Comparison of ENCODE assay signal across 11 cellular contexts in the genomic region with DNA sequence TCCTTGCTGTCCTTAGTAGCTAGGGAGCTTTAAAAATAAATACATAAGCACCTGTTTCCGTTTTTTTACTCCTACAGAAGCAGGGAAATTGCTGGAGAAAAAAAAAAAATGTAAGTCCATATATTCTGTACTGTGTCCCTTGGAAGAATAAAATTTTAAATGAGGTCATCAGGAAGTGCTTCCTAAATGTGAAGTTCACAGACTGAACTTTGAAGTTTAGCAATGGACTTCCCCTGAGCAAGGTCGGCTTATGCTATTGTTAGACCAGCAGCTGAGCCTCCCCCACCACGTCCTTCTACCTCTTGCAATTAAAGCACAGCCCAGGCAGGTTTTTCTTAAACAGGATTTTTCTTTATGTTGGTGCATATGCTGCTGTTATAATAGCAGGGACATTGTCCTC. TPM values are rescaled to one million over a fixed set of nuclear protein-coding genes. Genes with fewer than 3 reads are reported as not detected.
DNase-seq lines count a peak whose midpoint lies in the region; ATAC-seq and TF ChIP-seq lines count a peak whose summit lies in the region.
"Had no signal": no experiment of that assay in that cellular context is flagged by ENCODE, and none has a peak within 500 bp of the region (broad histone marks: within the 10 kb centered on the region; RNA-seq: fewer than 3 reads in every experiment).

No MANE protein-coding gene starts in this region.

- H3K27ac Mint-ChIP-seq in activated naive CD4-positive, alpha-beta T cell treated with anti-CD3 and anti-CD28 coated beads, Interleukin-2, amount 50 U/mL, for 24 hours = peak overlapping the region; percentile 33
- no peak overlapping the region for H3K27ac Mint-ChIP-seq in activated naive CD4-positive, alpha-beta T cell treated with anti-CD3 and anti-CD28 coated beads for 36 hours
- H3K27ac Mint-ChIP-seq in T-helper 17 cell (peak overlapping the region; percentile 10), immature natural killer cell (peak overlapping the region in 4 of 6 donors; percentile 5 to 70 (median 48))

- ATAC-seq in T-helper 17 cell (no peak), HG02938 (IDR thresholded peaks at IDR 0.05; ENCODE audit: unreplicated experiment) (no peak)

- no peak for DNase-seq in activated naive CD4-positive, alpha-beta T cell treated with anti-CD3 and anti-CD28 coated beads for 36 hours
- DNase-seq in T-helper 17 cell (no peak), immature natural killer cell (no peak), thyroid gland (no peak), HT-29 (ENCODE audit: low spot score) (no peak)
- DNase-seq in activated CD4-positive, alpha-beta T cell treated with anti-CD3 and anti-CD28 coated beads, Interleukin-2, amount 50 U/mL, for 4 hours = no peak
- DNase-seq: activated CD8-positive, alpha-beta memory T cell treated with anti-CD3 and anti-CD28 coated beads, Interleukin-2, amount 50 U/mL, for 4 hours; NCI-H146; SHP77 treated with DMSO at 0.1 percent for 48 hours had no signal

- H3K4me3 ChIP-seq in thyroid gland (replicated peaks in 1 of 3) = no peak overlapping the region

- H3K36me3 ChIP-seq in thyroid gland = no peaks in the 10 kb centered on the region

- no peaks in the 10 kb centered on the region for H3K9me3 Mint-ChIP-seq in activated naive CD4-positive, alpha-beta T cell treated with anti-CD3 and anti-CD28 coated beads, Interleukin-2, amount 50 U/mL, for 24 hours
- H3K9me3 Mint-ChIP-seq in activated naive CD4-positive, alpha-beta T cell treated with anti-CD3 and anti-CD28 coated beads for 36 hours = no peaks in the 10 kb centered on the region
- no peaks in the 10 kb centered on the region for H3K9me3 Mint-ChIP-seq in immature natural killer cell

- no peaks in the 10 kb centered on the region for H3K27me3 ChIP-seq in thyroid gland

- H3K36me3 Mint-ChIP-seq in activated naive CD4-positive, alpha-beta T cell treated with anti-CD3 and anti-CD28 coated beads, Interleukin-2, amount 50 U/mL, for 24 hours = peaks cover 4% of the 10 kb centered on the region
- no peaks in the 10 kb centered on the region for H3K36me3 Mint-ChIP-seq in activated naive CD4-positive, alpha-beta T cell treated with anti-CD3 and anti-CD28 coated beads for 36 hours (ENCODE audit: low read depth)
- H3K36me3 Mint-ChIP-seq in T-helper 17 cell (ENCODE audit: low read depth) (no peaks in the 10 kb centered on the region), immature natural killer cell (peaks cover 0 to 8% (median 5%) of the 10 kb centered on the region in 3 donors)

- H3K4me1 Mint-ChIP-seq in activated naive CD4-positive, alpha-beta T cell treated with anti-CD3 and anti-CD28 coated beads, Interleukin-2, amount 50 U/mL, for 24 hours = peaks cover 66% of the 10 kb centered on the region
- peaks cover 64% of the 10 kb centered on the region for H3K4me1 Mint-ChIP-seq in activated naive CD4-positive, alpha-beta T cell treated with anti-CD3 and anti-CD28 coated beads for 36 hours (ENCODE audit: low read depth)
- peaks cover 26% of the 10 kb centered on the region for H3K4me1 Mint-ChIP-seq in T-helper 17 cell
- peaks cover 56 to 76% of the 10 kb centered on the region in 2 donors for H3K4me1 Mint-ChIP-seq in immature natural killer cell

- no peak for TF ChIP-seq POLR2A in thyroid gland (IDR thresholded peaks at IDR 0.05)

- H3K27ac ChIP-seq in thyroid gland = peak overlapping the region in 2 of 3 donors; percentile 12 to 41

- intact Hi-C loops in activated naive CD4-positive, alpha-beta T cell treated with anti-CD3 and anti-CD28 coated beads for 36 hours (cut with micrococcal nuclease) = loop anchor here (10.0 kb wide), 1 partner anchor 297 kb away; no protein-coding TSS in a partner anchor
- intact Hi-C loops in thyroid gland (cut with DNase I) = no loop called here

- H3K27me3 Mint-ChIP-seq in activated naive CD4-positive, alpha-beta T cell treated with anti-CD3 and anti-CD28 coated beads, Interleukin-2, amount 50 U/mL, for 24 hours = no peaks in the 10 kb centered on the region
- no peaks in the 10 kb centered on the region for H3K27me3 Mint-ChIP-seq in activated naive CD4-positive, alpha-beta T cell treated with anti-CD3 and anti-CD28 coated beads for 36 hours (ENCODE audit: low read depth)
- no peaks in the 10 kb centered on the region for H3K27me3 Mint-ChIP-seq in T-helper 17 cell
- H3K27me3 Mint-ChIP-seq in immature natural killer cell (ENCODE audit: low read depth in 3 of 3) = peaks cover 0 to 2% (median 0%) of the 10 kb centered on the region in 3 donors

- CTCF ChIA-PET in activated naive CD4-positive, alpha-beta T cell treated with anti-CD3 and anti-CD28 coated beads for 36 hours (lab: Charles Lee) = interaction anchor here (0.8 to 1.6 kb wide), 3 partner anchors 11 to 313 kb away, joined by 3 read pairs; partner anchors contain the start of gene MINDY2

- H3K9me3 ChIP-seq in T-helper 17 cell (ENCODE audit: control insufficient read depth, low read length, poor library complexity, severe bottlenecking) (peaks cover 2% of the 10 kb centered on the region), thyroid gland (no peaks in the 10 kb centered on the region)

- H3K4me3 Mint-ChIP-seq in activated naive CD4-positive, alpha-beta T cell treated with anti-CD3 and anti-CD28 coated beads, Interleukin-2, amount 50 U/mL, for 24 hours = no peak overlapping the region
- no peak overlapping the region for H3K4me3 Mint-ChIP-seq in activated naive CD4-positive, alpha-beta T cell treated with anti-CD3 and anti-CD28 coated beads for 36 hours
- no peak overlapping the region for H3K4me3 Mint-ChIP-seq in T-helper 17 cell
- peak overlapping the region in 3 of 5 donors; percentile 3 to 55 (median 6) for H3K4me3 Mint-ChIP-seq in immature natural killer cell

- 69 to 70% methylated on average over 3 of the region's 3 CpGs for WGBS in thyroid gland, 2 donors

- H3K4me1 ChIP-seq in thyroid gland = peaks cover 6 to 34% of the 10 kb centered on the region in 2 donors

- no peak for TF ChIP-seq CTCF in thyroid gland (IDR thresholded peaks at IDR 0.05)

RNA-seq across cellular contexts. Expression of gene LIPC, which starts 26.3 kb away (rescaled TPM):
- under 1 TPM; 0.14 to 0.47 TPM for total RNA-seq in activated naive CD4-positive, alpha-beta T cell treated with anti-CD3 and anti-CD28 coated beads for 36 hours
- total RNA-seq in T-helper 17 cell = 1 to 10 TPM; 1.0 to 3.2 TPM
- 1 to 10 TPM; 2.4 to 6.8 (median 2.8) TPM for polyA plus RNA-seq in immature natural killer cell
- 1 to 10 TPM in 3 of 4 donors, under 1 TPM in 1; 0.81 to 4.6 (median 1.8) TPM for total RNA-seq in thyroid gland
- not detected in 2 replicates for total RNA-seq in HT-29 (2014; rRNA removed; shearing (Covaris generic))

Comparison
In these comparisons a context has a peak if more than half of its experiments do, and no peak if none do; other contexts are left out.
1. H3K4me3 Mint-ChIP-seq: peak in immature natural killer cell (3 of 5); none in activated naive CD4-positive, alpha-beta T cell treated with anti-CD3 and anti-CD28 coated beads, Interleukin-2, amount 50 U/mL, for 24 hours (single experiment), activated naive CD4-positive, alpha-beta T cell treated with anti-CD3 and anti-CD28 coated beads for 36 hours (single experiment) and T-helper 17 cell (single experiment).